In the genomic region with DNA sequence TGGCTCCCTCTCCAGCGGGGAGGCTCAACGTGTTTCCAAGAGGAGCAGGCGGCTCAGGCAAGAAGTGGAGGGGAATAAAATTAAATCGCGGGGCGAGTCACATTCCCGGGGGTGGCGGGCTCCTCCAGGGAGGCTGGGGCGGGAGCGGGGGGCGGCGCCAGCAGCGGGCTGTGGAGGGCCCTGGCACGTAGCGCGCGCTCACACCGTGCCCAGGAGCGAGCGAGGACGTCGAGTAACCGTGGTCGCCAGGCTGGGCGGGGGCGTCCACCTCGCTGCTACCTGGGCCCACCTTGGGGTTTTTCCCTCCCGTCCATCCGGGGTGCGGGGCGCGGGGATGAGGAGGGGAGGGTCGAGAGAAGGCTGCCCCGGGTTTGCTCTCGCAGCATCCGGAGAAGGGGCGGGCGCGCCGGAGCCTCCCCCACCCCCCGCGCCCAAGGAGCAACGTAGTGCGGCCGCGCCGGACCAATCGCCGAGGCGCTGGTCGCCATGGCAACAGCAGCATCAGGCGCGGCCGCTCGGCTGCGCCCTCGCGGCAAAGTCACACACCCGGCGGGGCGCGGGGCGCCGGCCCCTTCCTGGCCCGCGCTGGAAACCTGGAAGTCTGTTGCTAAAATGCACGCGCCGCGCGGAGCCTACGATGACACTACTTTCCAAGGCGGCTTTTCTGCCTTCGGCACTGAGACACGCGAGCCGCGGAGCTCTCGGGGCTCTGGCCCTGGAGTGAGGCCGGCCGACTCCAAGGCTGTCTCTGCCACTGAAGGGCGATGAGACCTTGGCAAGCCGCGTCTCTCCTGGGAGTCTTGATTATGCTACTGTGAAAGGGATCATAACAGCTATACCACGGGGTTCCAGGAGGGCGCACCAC, we compare ENCODE assay signal across 8 cellular contexts. TPM values are rescaled to one million over a fixed set of nuclear protein-coding genes. Genes with fewer than 3 reads are reported as not detected.
A peak's percentile ranks its signal among the peaks of the same experiment; 100 is the strongest.
DNase-seq lines count a peak whose midpoint lies in the region; ATAC-seq and TF ChIP-seq lines count a peak whose summit lies in the region.

A gene (minus strand): TSS at position 388 of the 865 bp plus-strand sequence. CDS start 415 bp downstream, outside the sequence.

- H3K27me3 ChIP-seq in PC-3 (ENCODE audit: low read length) (no peaks in the 10 kb centered on the region), right atrium auricular region (peaks cover 0 to 6% of the 10 kb centered on the region in 2 donors)

- no peak within 1 kb of the TSS for H3K4me2 ChIP-seq in PC-3 (ENCODE audit: low read length)

- H3K4me3 ChIP-seq in PC-3 (ENCODE audit: low read length) (no peak within 1 kb of the TSS), right atrium auricular region (peak within 1 kb of the TSS in 1 of 2 donors; percentile 32), retinal pigment epithelial cell (ENCODE audit: low read length) (peak within 1 kb of the TSS; percentile 24), urinary bladder (ENCODE audit: low read depth, low read length) (peak within 1 kb of the TSS; percentile 8)

- DNase-seq in PC-3: no peak
- DNase-seq in activated naive CD4-positive, alpha-beta T cell treated with anti-CD3 and anti-CD28 coated beads, Interleukin-2, amount 50 U/mL, for 16 hours: peak; percentile 66
- no peak for DNase-seq in right atrium auricular region (ENCODE audit: low spot score)
- no peak for DNase-seq in retinal pigment epithelial cell (ENCODE audit: low read depth)
- DNase-seq in RKO (ENCODE audit: low spot score): no peak

- no peaks in the 10 kb centered on the region for H3K36me3 ChIP-seq in PC-3 (ENCODE audit: low read depth, low read length)
- H3K36me3 ChIP-seq in right atrium auricular region: no peaks in the 10 kb centered on the region
- no peaks in the 10 kb centered on the region for H3K36me3 ChIP-seq in urinary bladder (ENCODE audit: insufficient read depth)

- WGBS in urinary bladder: 3% methylated on average over 85 of the region's 86 CpGs

- CTCF ChIA-PET in PC-3 (lab: Charles Lee): no interaction called here

- H3K79me2 ChIP-seq in PC-3 (ENCODE audit: low read length): no peaks in the 10 kb centered on the region

- H3K9me2 ChIP-seq in PC-3 (replicated peaks; ENCODE audit: low read length): no peaks in the 10 kb centered on the region

- H3K9me3 ChIP-seq in PC-3 (ENCODE audit: low read length) (no peaks in the 10 kb centered on the region), right atrium auricular region (no peaks in the 10 kb centered on the region)

- intact Hi-C loops in PC-3 (cut with micrococcal nuclease): no loop called here

- H3K9ac ChIP-seq in PC-3 (ENCODE audit: low read length): no peak within 1 kb of the TSS

- no TSS peak for BruUV-seq in PC-3 (replicated peaks; lab: Mats Ljungman, UMichigan)

- peak; percentile 68 for ATAC-seq in GM18498 (IDR thresholded peaks at IDR 0.05; ENCODE audit: unreplicated experiment)
- peak; percentile 58 for ATAC-seq in HG02763 (IDR thresholded peaks at IDR 0.05; ENCODE audit: unreplicated experiment)
- no peak for ATAC-seq in PC-3

- TF ChIP-seq CTCF in PC-3 (conservative IDR thresholded peaks at IDR 0.05; ENCODE audit: low read depth, low read length) (no peak), right atrium auricular region (IDR thresholded peaks at IDR 0.05) (no peak), retinal pigment epithelial cell (conservative IDR thresholded peaks at IDR 0.05; ENCODE audit: low read depth, low read length) (peak; percentile 11)

- no peaks in the 10 kb centered on the region for H4K20me1 ChIP-seq in PC-3 (ENCODE audit: low read length)

- H3K27ac ChIP-seq in PC-3 (ENCODE audit: low read length): no peak within 1 kb of the TSS
- peak within 1 kb of the TSS in 1 of 2 donors; percentile 42 for H3K27ac ChIP-seq in right atrium auricular region
- no peak within 1 kb of the TSS for H3K27ac ChIP-seq in urinary bladder (ENCODE audit: low read depth)

- POLR2A ChIA-PET in PC-3 (lab: Charles Lee; ENCODE audit: unreplicated experiment): no interaction called here

- no peak within 1 kb of the TSS for H2AFZ ChIP-seq in PC-3 (ENCODE audit: low read length)

- H3K4me1 ChIP-seq in PC-3 (ENCODE audit: insufficient read depth, low read length): no peaks in the 10 kb centered on the region
- H3K4me1 ChIP-seq in right atrium auricular region: peaks cover 0 to 34% of the 10 kb centered on the region in 2 donors
- H3K4me1 ChIP-seq in urinary bladder (ENCODE audit: insufficient read depth): no peaks in the 10 kb centered on the region

- H3F3A ChIP-seq in PC-3 (ENCODE audit: low read length, unreplicated experiment): no peaks in the 10 kb centered on the region

RNA-seq across cellular contexts. Expression of the gene that starts here (rescaled TPM):
- total RNA-seq in PC-3 (2014; rRNA removed) (37.9 and 56.2 TPM in 2 replicates), right atrium auricular region (10 to 100 TPM; 57.5 to 63.9 TPM), urinary bladder (24.4 TPM)
- polyA plus RNA-seq in urinary bladder: 27.8 TPM
